Comparison of ENCODE assay signal across 8 cellular contexts in genomic region chr11:112226062-112226921, GRCh38. TPM values are rescaled to one million over a fixed set of nuclear protein-coding genes. Genes with fewer than 3 reads are reported as not detected.
DNase-seq lines count a peak whose midpoint lies in the region; ATAC-seq and TF ChIP-seq lines count a peak whose summit lies in the region.

Gene PTS, plus strand, starts transcription at chr11:112226428. Its CDS starts 16 bp downstream, at chr11:112226444.

- H3K27me3 ChIP-seq in ascending aorta (no peaks in the 10 kb centered on the region), right cardiac atrium (ENCODE audit: control insufficient read depth, insufficient read depth) (no peaks in the 10 kb centered on the region), rectal smooth muscle tissue (ENCODE audit: control insufficient read depth, insufficient read depth, low read length) (no peaks in the 10 kb centered on the region), vagina (no peaks in the 10 kb centered on the region)

- intact Hi-C loops in ascending aorta (cut with DNase I) = loop anchor here (5.0 to 10.0 kb wide), 3 partner anchors 451 to 1091 kb away; partner anchors contain the start of gene NCAM1
- intact Hi-C loops in right cardiac atrium (cut with DNase I) = no loop called here
- intact Hi-C loops in vagina (cut with DNase I) = no loop called here

- TF ChIP-seq POLR2A in GM18505 (IDR thresholded peaks at IDR 0.05; ENCODE audit: borderline replicate concordance, extremely low read depth, insufficient read depth, insufficient read length) = peak; percentile 98
- TF ChIP-seq POLR2A in vagina (IDR thresholded peaks at IDR 0.05) = peak in 1 of 2 donors; percentile 81

- H3K27ac Mint-ChIP-seq in T-helper 2 cell treated with Interferon-gamma antibody and Interleukin-4, amounts not matched to agents 5 μg/mL and 100 μg/mL, for 36 hours = peak within 1 kb of the TSS; percentile 93

- H3K27me3 Mint-ChIP-seq in T-helper 2 cell treated with Interferon-gamma antibody and Interleukin-4, amounts not matched to agents 5 μg/mL and 100 μg/mL, for 36 hours (ENCODE audit: low read depth) = no peaks in the 10 kb centered on the region

- TF ChIP-seq CTCF in ascending aorta (IDR thresholded peaks at IDR 0.05) = no peak
- no peak for TF ChIP-seq CTCF in vagina (IDR thresholded peaks at IDR 0.05)

- H3K9me3 ChIP-seq in ascending aorta = no peaks in the 10 kb centered on the region
- H3K9me3 ChIP-seq in right cardiac atrium (ENCODE audit: control insufficient read depth, low read length) = no peaks in the 10 kb centered on the region
- H3K9me3 ChIP-seq in vagina = no peaks in the 10 kb centered on the region

- H3K4me3 ChIP-seq in ascending aorta (peak within 1 kb of the TSS; percentile 79 to 85), right cardiac atrium (ENCODE audit: low read length) (peak within 1 kb of the TSS; percentile 39), rectal smooth muscle tissue (ENCODE audit: low read length) (peak within 1 kb of the TSS; percentile 99), vagina (peak within 1 kb of the TSS; percentile 65 to 69)

- peak within 1 kb of the TSS; percentile 100 for H3K9ac ChIP-seq in rectal smooth muscle tissue (ENCODE audit: low read length)

- peak within 1 kb of the TSS; percentile 86 for H3K4me3 Mint-ChIP-seq in T-helper 2 cell treated with Interferon-gamma antibody and Interleukin-4, amounts not matched to agents 5 μg/mL and 100 μg/mL, for 36 hours

- peaks cover 28% of the 10 kb centered on the region for H3K4me1 Mint-ChIP-seq in T-helper 2 cell treated with Interferon-gamma antibody and Interleukin-4, amounts not matched to agents 5 μg/mL and 100 μg/mL, for 36 hours (ENCODE audit: low read depth)

- peaks cover 4 to 21% of the 10 kb centered on the region in 2 donors for H3K36me3 ChIP-seq in ascending aorta
- no peaks in the 10 kb centered on the region for H3K36me3 ChIP-seq in rectal smooth muscle tissue (ENCODE audit: control insufficient read depth, insufficient read depth, low read length)
- H3K36me3 ChIP-seq in vagina = peaks cover 0 to 25% of the 10 kb centered on the region in 2 donors

- ATAC-seq in GM18505 (IDR thresholded peaks at IDR 0.05; ENCODE audit: unreplicated experiment) (peak; percentile 94), HG02938 (IDR thresholded peaks at IDR 0.05; ENCODE audit: unreplicated experiment) (peak; percentile 95), right cardiac atrium (peak; percentile 99)

- peak; percentile 9 for DNase-seq in NCI-H1694 treated with DMSO at 0.1 percent for 48 hours (lab: John Stamatoyannopoulos, UW)
- peak; percentile 86 for DNase-seq in T-helper 2 cell treated with Interferon-gamma antibody and Interleukin-4, amounts not matched to agents 5 μg/mL and 100 μg/mL, for 36 hours (ENCODE audit: low spot score)
- peak; percentile 19 to 92 for DNase-seq in ascending aorta (ENCODE audit: low spot score in 2 of 2)
- DNase-seq in right cardiac atrium = peak; percentile 90 to 95 (median 95)
- DNase-seq in vagina (ENCODE audit: extremely low spot score in 2 of 2) = peak in 1 of 2 donors; percentile 96

- H3K9me3 Mint-ChIP-seq in T-helper 2 cell treated with Interferon-gamma antibody and Interleukin-4, amounts not matched to agents 5 μg/mL and 100 μg/mL, for 36 hours = no peaks in the 10 kb centered on the region

- H3K27ac ChIP-seq in ascending aorta (peak within 1 kb of the TSS; percentile 93 to 97), right cardiac atrium (ENCODE audit: low read length) (peak within 1 kb of the TSS; percentile 94), rectal smooth muscle tissue (ENCODE audit: low read depth, low read length) (peak within 1 kb of the TSS; percentile 99), vagina (peak within 1 kb of the TSS; percentile 99)

- H3K4me1 ChIP-seq in ascending aorta (peaks cover 0 to 10% of the 10 kb centered on the region in 2 donors), right cardiac atrium (ENCODE audit: control insufficient read depth, insufficient read depth, low read length) (peaks cover 3% of the 10 kb centered on the region), rectal smooth muscle tissue (ENCODE audit: control insufficient read depth, insufficient read depth, low read length) (peaks cover 4% of the 10 kb centered on the region), vagina (peaks cover 31% of the 10 kb centered on the region)

- H3K36me3 Mint-ChIP-seq in T-helper 2 cell treated with Interferon-gamma antibody and Interleukin-4, amounts not matched to agents 5 μg/mL and 100 μg/mL, for 36 hours (ENCODE audit: low read depth) = peaks cover 26% of the 10 kb centered on the region

- WGBS in right cardiac atrium = under 1% methylated on average over 74 of the region's 74 CpGs

RNA-seq across cellular contexts. Expression of gene PTS, which starts in this region (rescaled TPM):
- 13.5 TPM for total RNA-seq in ascending aorta
- 10 to 100 TPM; 22.9 to 28.3 (median 26.7) TPM for total RNA-seq in right cardiac atrium
- polyA plus RNA-seq in right cardiac atrium = 40.7 TPM
- total RNA-seq in vagina = 26.3 TPM

Comparison
In these comparisons a context has a peak if more than half of its experiments do, and no peak if none do; other contexts are left out.
1. H3K4me3 ChIP-seq: peak in every context shown above with its lines; median percentile 99 in rectal smooth muscle tissue; 82 in ascending aorta; 67 in vagina; 39 in right cardiac atrium.